Comparison of ENCODE assay signal across 10 cellular contexts in genomic region chr20:24102290-24102689, GRCh38.
DNase-seq lines count a peak whose midpoint lies in the region; ATAC-seq, FAIRE-seq and TF ChIP-seq lines count a peak whose summit lies in the region.
"Had no signal": no experiment of that assay in that cellular context is flagged by ENCODE, and none has a peak within 500 bp of the region (broad histone marks: within the 10 kb centered on the region; RNA-seq: fewer than 3 reads in every experiment).

No MANE protein-coding gene starts in this region.

- TF ChIP-seq EP300 in K562 (IDR thresholded peaks at IDR 0.05; ENCODE audit: low read length), result no peak

- H3K4me3 ChIP-seq in NB4 (ENCODE audit: low read depth, low read length) (no peak overlapping the region), K562 (no peak overlapping the region), retinal pigment epithelial cell (ENCODE audit: low read length) (no peak overlapping the region)
- H3K4me3 ChIP-seq: Peyer's patch had no signal

- intact Hi-C loops in activated CD4-positive, alpha-beta T cell treated with anti-CD3 and anti-CD28 coated beads, Interleukin-2, amount 10 ng/mL, durations not matched to agents 24 days and 14 days (cut with micrococcal nuclease), result loop anchor here (5.0 kb wide), 3 partner anchors 55 to 105 kb away; no protein-coding TSS in a partner anchor
- intact Hi-C loops in K562 (cut with micrococcal nuclease), result no loop called here

- H2AFZ ChIP-seq in K562 (ENCODE audit: low read depth, low read length), result no peak overlapping the region

- TF ChIP-seq RAD21 in K562 (CRISPR knock-in tag; conservative IDR thresholded peaks at IDR 0.05 in 1 of 2, IDR thresholded peaks at IDR 0.05 in 1 of 2), result no peak

- no TSS peak for BruUV-seq in K562 (replicated peaks; lab: Mats Ljungman, UMichigan)

- no peaks in the 10 kb centered on the region for H3K9me3 ChIP-seq in K562 (replicated peaks; ENCODE audit: control insufficient read depth, insufficient read depth, low read depth, low read length)
- H3K9me3 ChIP-seq: Peyer's patch had no signal

- H4K20me1 ChIP-seq in K562 (replicated peaks; ENCODE audit: control insufficient read depth, insufficient read depth, low read length), result no peaks in the 10 kb centered on the region

- H3K9me3 Mint-ChIP-seq in activated CD4-positive, alpha-beta T cell treated with anti-CD3 and anti-CD28 coated beads, Interleukin-2, amount 10 ng/mL, durations not matched to agents 24 days and 14 days, result no peaks in the 10 kb centered on the region
- H3K9me3 Mint-ChIP-seq: CD8-positive, alpha-beta memory T cell had no signal

- no peak for FAIRE-seq in K562 (lab: Jason Lieb, UNC)

- no peak overlapping the region for H3K4me3 Mint-ChIP-seq in activated CD4-positive, alpha-beta T cell treated with anti-CD3 and anti-CD28 coated beads, Interleukin-2, amount 10 ng/mL, durations not matched to agents 24 days and 14 days
- H3K4me3 Mint-ChIP-seq: CD8-positive, alpha-beta memory T cell had no signal

- H3K27ac Mint-ChIP-seq in activated CD4-positive, alpha-beta T cell treated with anti-CD3 and anti-CD28 coated beads, Interleukin-2, amount 10 ng/mL, durations not matched to agents 24 days and 14 days, result peak overlapping the region; percentile 40

- in situ Hi-C loops in K562 (cut with MboI), result no loop called here

- TF ChIP-seq POLR2A in NB4 (IDR thresholded peaks at IDR 0.05; ENCODE audit: extremely low read depth, insufficient read length) (no peak), K562 (conservative IDR thresholded peaks at IDR 0.05) (no peak)

- no peak overlapping the region for H3K9ac ChIP-seq in K562 (ENCODE audit: insufficient read depth in 1 of 2, low read depth in 2 of 2, low read length in 2 of 2)

- 0% methylated on average over 4 of the region's 7 CpGs for WGBS in K562 (ENCODE audit: insufficient coverage, low coverage, missing lambda C conversion rate)

- H3K79me2 ChIP-seq in K562 (ENCODE audit: control insufficient read depth, insufficient read depth, low read length), result no peaks in the 10 kb centered on the region

- no peaks in the 10 kb centered on the region for H3K36me3 Mint-ChIP-seq in activated CD4-positive, alpha-beta T cell treated with anti-CD3 and anti-CD28 coated beads, Interleukin-2, amount 10 ng/mL, durations not matched to agents 24 days and 14 days (ENCODE audit: low read depth)
- H3K36me3 Mint-ChIP-seq: CD8-positive, alpha-beta memory T cell had no signal

- peaks cover 6% of the 10 kb centered on the region for H3K27me3 Mint-ChIP-seq in activated CD4-positive, alpha-beta T cell treated with anti-CD3 and anti-CD28 coated beads, Interleukin-2, amount 10 ng/mL, durations not matched to agents 24 days and 14 days

- POLR2A ChIA-PET in K562 (lab: Yijun Ruan, JAX), result no interaction called here

- ATAC-seq in K562 (no peak), GM21576 (IDR thresholded peaks at IDR 0.05; ENCODE audit: unreplicated experiment) (no peak)

- CTCF ChIA-PET in K562 (lab: Yijun Ruan, JAX; ENCODE audit: low intra/inter-chr PET ratio), result no interaction called here

- peak; percentile 89 for TF ChIP-seq CTCF in NB4 (IDR thresholded peaks at IDR 0.05; ENCODE audit: low read depth, low read length)
- peak; percentile 15 to 35 (median 27); a peak in 3 of 6 replicates for TF ChIP-seq CTCF in K562 (IDR thresholded peaks at IDR 0.05 in 2 of 3, conservative IDR thresholded peaks at IDR 0.05 in 1 of 3; ENCODE audit: insufficient read depth in 2 of 3, low read depth in 1 of 3, low read length in 3 of 3)
- peak; percentile 37 for TF ChIP-seq CTCF in retinal pigment epithelial cell (conservative IDR thresholded peaks at IDR 0.05; ENCODE audit: low read depth, low read length)

- peaks cover 20% of the 10 kb centered on the region for H3K4me1 Mint-ChIP-seq in activated CD4-positive, alpha-beta T cell treated with anti-CD3 and anti-CD28 coated beads, Interleukin-2, amount 10 ng/mL, durations not matched to agents 24 days and 14 days

- H3K9me1 ChIP-seq in K562 (ENCODE audit: control insufficient read depth, insufficient read depth, low read length), result no peaks in the 10 kb centered on the region

- H3K27ac ChIP-seq in K562 (ENCODE audit: extremely low read depth, low read depth, low read length), result no peak overlapping the region
- H3K27ac ChIP-seq: Peyer's patch had no signal

- H3K4me1 ChIP-seq in K562 (replicated peaks in 1 of 2; ENCODE audit: control insufficient read depth in 2 of 2, insufficient read depth in 2 of 2, low read length in 2 of 2), result no peaks in the 10 kb centered on the region
- H3K4me1 ChIP-seq: Peyer's patch had no signal

- H3K4me2 ChIP-seq in K562 (ENCODE audit: insufficient read depth, low read length), result no peak overlapping the region

- H3K36me3 ChIP-seq in K562 (ENCODE audit: control insufficient read depth, insufficient read depth, low read length), result no peaks in the 10 kb centered on the region
- H3K36me3 ChIP-seq: Peyer's patch had no signal

- no peaks in the 10 kb centered on the region for H3K27me3 ChIP-seq in K562 (ENCODE audit: control insufficient read depth in 2 of 2, insufficient read depth in 2 of 2, low read length in 2 of 2)
- H3K27me3 ChIP-seq: Peyer's patch had no signal

- DNase-seq in activated CD4-positive, alpha-beta T cell treated with anti-CD3 and anti-CD28 coated beads, Interleukin-2, amount 10 ng/mL, durations not matched to agents 24 days and 14 days, result peak; percentile 70
- DNase-seq in activated CD4-positive, alpha-beta T cell treated with anti-CD3 and anti-CD28 coated beads, Interleukin-2, amount 50 U/mL, for 1 hour, result no peak
- DNase-seq in NB4 (ENCODE audit: low read depth), result peak; percentile 64
- peak in 1 of 4 experiments; percentile 1 for DNase-seq in K562 (ENCODE audit: extremely low read depth in 1 of 4, low spot score in 3 of 4)
- DNase-seq in retinal pigment epithelial cell (ENCODE audit: low read depth), result no peak
- no peak for DNase-seq in NK-92 (lab: John Stamatoyannopoulos, UW; ENCODE audit: unreplicated experiment)
- DNase-seq in activated CD8-positive, alpha-beta memory T cell treated with anti-CD3 and anti-CD28 coated beads, Interleukin-2, amount 50 U/mL, for 48 hours, result no peak
- DNase-seq: CD8-positive, alpha-beta memory T cell had no signal

TF ChIP-seq in K562, 482 proteins besides CTCF, POLR2A, EP300 and RAD21:
- TF ChIP-seq, protein P1, sequence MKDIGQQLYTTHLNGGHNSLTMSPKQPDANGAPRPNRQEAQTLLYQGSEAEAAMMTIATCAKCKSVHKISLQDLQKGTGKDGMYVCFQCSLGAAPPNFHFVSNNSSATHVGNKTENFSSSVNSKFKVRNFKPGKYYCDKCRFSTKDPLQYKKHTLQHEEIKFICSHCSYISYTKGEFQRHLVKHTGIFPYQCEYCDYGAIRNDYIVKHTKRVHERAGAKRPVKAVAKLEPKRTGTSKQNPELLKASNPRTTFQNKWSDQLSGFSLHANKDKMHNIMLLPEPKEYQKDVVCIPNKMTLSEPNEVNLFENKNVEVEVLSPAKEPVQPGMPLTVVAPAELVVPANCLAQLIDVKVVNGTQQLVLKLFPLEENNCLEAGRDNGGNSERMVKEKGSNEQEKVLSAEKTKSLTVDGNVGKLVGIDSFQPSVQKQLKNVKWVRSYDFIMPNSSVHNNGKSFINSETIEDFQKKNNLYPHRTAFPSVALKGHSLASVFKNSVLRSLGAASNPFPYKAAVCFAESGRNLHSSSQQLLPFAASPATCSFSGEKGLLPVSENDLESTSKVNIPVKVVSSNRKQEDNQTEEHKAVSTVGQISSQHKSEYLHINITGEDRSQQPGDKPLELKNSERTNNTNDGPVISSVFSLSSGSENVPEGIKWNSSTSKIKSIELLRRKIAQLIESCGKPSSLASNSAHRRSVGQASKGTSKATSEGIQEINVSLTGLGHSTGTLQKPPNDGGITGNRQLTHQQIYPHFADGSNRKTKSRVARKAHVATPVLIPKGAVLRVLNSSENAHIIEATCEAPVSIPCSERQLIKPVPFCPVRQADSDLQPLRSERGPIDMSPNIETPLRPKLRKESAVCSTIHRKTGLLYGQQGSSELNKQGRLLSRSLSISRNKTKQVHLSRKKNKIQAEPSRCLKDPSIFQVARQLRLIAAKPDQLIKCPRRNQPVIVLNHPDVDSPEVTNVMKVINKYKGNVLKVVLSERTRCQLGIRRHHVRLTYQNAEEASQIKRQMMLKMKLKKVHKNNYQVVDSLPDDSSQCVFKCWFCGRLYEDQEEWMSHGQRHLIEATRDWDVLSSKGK (CRISPR knock-in tag; IDR thresholded peaks at IDR 0.05), result no peak
- 0 out of 2 replicates have a peak, but pooled peaks have one; percentile 13 for TF ChIP-seq SMC3 (conservative IDR thresholded peaks at IDR 0.05; ENCODE audit: insufficient read depth, low read depth, low read length)
TF ChIP-seq in K562: peak in this region for 1.

Comparison
In these comparisons a context has a peak if more than half of its experiments do, and no peak if none do; other contexts are left out.
1. DNase-seq: peak in activated CD4-positive, alpha-beta T cell treated with anti-CD3 and anti-CD28 coated beads, Interleukin-2, amount 10 ng/mL, durations not matched to agents 24 days and 14 days (single experiment) and NB4 (single experiment); none in activated CD4-positive, alpha-beta T cell treated with anti-CD3 and anti-CD28 coated beads, Interleukin-2, amount 50 U/mL, for 1 hour (single experiment), retinal pigment epithelial cell (single experiment), NK-92 (single experiment) and activated CD8-positive, alpha-beta memory T cell treated with anti-CD3 and anti-CD28 coated beads, Interleukin-2, amount 50 U/mL, for 48 hours (single experiment).
2. CTCF ChIP-seq: peak in every context shown above with its lines; median percentile 89 in NB4; 37 in retinal pigment epithelial cell; 27 in K562.